In genomic region chr7:50314778-50315177, GRCh38 we compare ENCODE assay signal across 13 cellular contexts. TPM values are rescaled to one million over a fixed set of nuclear protein-coding genes. Genes with fewer than 3 reads are reported as not detected.
DNase-seq lines count a peak whose midpoint lies in the region; ATAC-seq, FAIRE-seq and TF ChIP-seq lines count a peak whose summit lies in the region.
"Had no signal": no experiment of that assay in that cellular context is flagged by ENCODE, and none has a peak within 500 bp of the region (broad histone marks: within the 10 kb centered on the region; RNA-seq: fewer than 3 reads in every experiment).

No MANE protein-coding gene starts in this region.

- ATAC-seq in activated CD8-positive, alpha-beta T cell treated with anti-CD3 and anti-CD28 coated beads, Interleukin-2, amount 10 ng/mL, durations not matched to agents 7 days and 5 days: no peak
- ATAC-seq in lower lobe of right lung: no peak
- ATAC-seq in upper lobe of left lung (ENCODE audit: low FRiP score in 2 of 2): peak in 1 of 2 donors; percentile 50
- no peak for ATAC-seq in HG03432 (IDR thresholded peaks at IDR 0.05; ENCODE audit: unreplicated experiment)
- ATAC-seq in HG03135 (IDR thresholded peaks at IDR 0.05; ENCODE audit: unreplicated experiment): no peak
- ATAC-seq: esophagus mucosa had no signal

- H3K27me3 Mint-ChIP-seq in activated naive CD4-positive, alpha-beta T cell treated with anti-CD3 and anti-CD28 coated beads for 36 hours (ENCODE audit: low read depth): no peaks in the 10 kb centered on the region
- H3K27me3 Mint-ChIP-seq in activated CD8-positive, alpha-beta T cell treated with anti-CD3 and anti-CD28 coated beads, Interleukin-2, amount 10 ng/mL, durations not matched to agents 7 days and 5 days (ENCODE audit: low read depth): no peaks in the 10 kb centered on the region

- peak overlapping the region; percentile 54 for H3K27ac ChIP-seq in lower lobe of right lung
- peak overlapping the region in 3 of 4 donors; percentile 24 to 62 (median 32) for H3K27ac ChIP-seq in upper lobe of left lung
- H3K27ac ChIP-seq: HL-60 had no signal

- peak overlapping the region; percentile 95 for H3K4me3 Mint-ChIP-seq in activated naive CD4-positive, alpha-beta T cell treated with anti-CD3 and anti-CD28 coated beads for 36 hours
- H3K4me3 Mint-ChIP-seq in activated CD8-positive, alpha-beta T cell treated with anti-CD3 and anti-CD28 coated beads, Interleukin-2, amount 10 ng/mL, durations not matched to agents 7 days and 5 days: peak overlapping the region; percentile 92

- FAIRE-seq in GM19239 (lab: Jason Lieb, UNC): no peak
- FAIRE-seq: G401.6 had no signal

- H3K36me3 ChIP-seq in lower lobe of right lung (no peaks in the 10 kb centered on the region), upper lobe of left lung (no peaks in the 10 kb centered on the region)

- H3K27me3 ChIP-seq in lower lobe of right lung (ENCODE audit: low read depth) (no peaks in the 10 kb centered on the region), upper lobe of left lung (no peaks in the 10 kb centered on the region)

- WGBS in upper lobe of left lung, 2 donors: 57 to 64% methylated on average over 8 of the region's 8 CpGs

- CTCF ChIA-PET in activated naive CD4-positive, alpha-beta T cell treated with anti-CD3 and anti-CD28 coated beads for 36 hours (lab: Charles Lee): interaction anchor here (0.8 to 13.6 kb wide), 14 partner anchors 10 to 109 kb away, joined by 3 to 137 read pairs (median 6); partner anchors contain the start of gene IKZF1
- CTCF ChIA-PET in activated CD8-positive, alpha-beta T cell treated with anti-CD3 and anti-CD28 coated beads, Interleukin-2, amount 10 ng/mL, durations not matched to agents 7 days and 5 days (lab: Charles Lee): interaction anchor here (0.7 to 12.9 kb wide), 16 partner anchors 7 to 162 kb away, joined by 3 to 197 read pairs (median 5); partner anchors contain the start of gene IKZF1

- peaks cover 84% of the 10 kb centered on the region for H3K36me3 Mint-ChIP-seq in activated naive CD4-positive, alpha-beta T cell treated with anti-CD3 and anti-CD28 coated beads for 36 hours (ENCODE audit: low read depth)
- peaks cover 96% of the 10 kb centered on the region for H3K36me3 Mint-ChIP-seq in activated CD8-positive, alpha-beta T cell treated with anti-CD3 and anti-CD28 coated beads, Interleukin-2, amount 10 ng/mL, durations not matched to agents 7 days and 5 days (ENCODE audit: low read depth)

- TF ChIP-seq EP300 in upper lobe of left lung (IDR thresholded peaks at IDR 0.05): no peak

- H3K9me3 ChIP-seq in lower lobe of right lung (no peaks in the 10 kb centered on the region), upper lobe of left lung (no peaks in the 10 kb centered on the region)

- TF ChIP-seq POLR2A in upper lobe of left lung (IDR thresholded peaks at IDR 0.05): no peak

- H3K4me3 ChIP-seq in lower lobe of right lung (peak overlapping the region; percentile 20), upper lobe of left lung (no peak overlapping the region)

- peaks cover 23% of the 10 kb centered on the region for H3K4me1 ChIP-seq in lower lobe of right lung
- peaks cover 0 to 13% (median 8%) of the 10 kb centered on the region in 4 donors for H3K4me1 ChIP-seq in upper lobe of left lung

- H3K9me3 Mint-ChIP-seq in activated naive CD4-positive, alpha-beta T cell treated with anti-CD3 and anti-CD28 coated beads for 36 hours: no peaks in the 10 kb centered on the region
- H3K9me3 Mint-ChIP-seq in activated CD8-positive, alpha-beta T cell treated with anti-CD3 and anti-CD28 coated beads, Interleukin-2, amount 10 ng/mL, durations not matched to agents 7 days and 5 days (ENCODE audit: insufficient read depth): no peaks in the 10 kb centered on the region

- peak overlapping the region; percentile 99 for H3K27ac Mint-ChIP-seq in activated naive CD4-positive, alpha-beta T cell treated with anti-CD3 and anti-CD28 coated beads for 36 hours
- H3K27ac Mint-ChIP-seq in activated CD8-positive, alpha-beta T cell treated with anti-CD3 and anti-CD28 coated beads, Interleukin-2, amount 10 ng/mL, durations not matched to agents 7 days and 5 days: peak overlapping the region; percentile 98

- POLR2A ChIA-PET in activated CD8-positive, alpha-beta T cell treated with anti-CD3 and anti-CD28 coated beads, Interleukin-2, amount 10 ng/mL, durations not matched to agents 7 days and 5 days (lab: Charles Lee): interaction anchor here (0.8 to 11.8 kb wide), 10 partner anchors 7 to 169 kb away, joined by 3 to 142 read pairs (median 11); partner anchors contain the start of gene IKZF1

- intact Hi-C loops in activated naive CD4-positive, alpha-beta T cell treated with anti-CD3 and anti-CD28 coated beads for 36 hours (cut with micrococcal nuclease): no loop called here
- intact Hi-C loops in lower lobe of right lung (cut with DNase I): no loop called here

- peak; percentile 17 for DNase-seq in activated naive CD4-positive, alpha-beta T cell treated with anti-CD3 and anti-CD28 coated beads for 36 hours
- DNase-seq in activated naive CD4-positive, alpha-beta T cell treated with anti-CD3 and anti-CD28 coated beads, Interleukin-2, amount 50 U/mL, for 16 hours: no peak
- peak; percentile 27 for DNase-seq in activated CD8-positive, alpha-beta T cell treated with anti-CD3 and anti-CD28 coated beads, Interleukin-2, amount 10 ng/mL, durations not matched to agents 7 days and 5 days
- DNase-seq in lower lobe of right lung (no peak), upper lobe of left lung (peak in 1 of 2 donors; percentile 41), GM19239 (ENCODE audit: insufficient read length, low spot score) (no peak)
- DNase-seq: NCI-H2171 had no signal

- TF ChIP-seq CTCF in lower lobe of right lung (IDR thresholded peaks at IDR 0.05) (no peak), upper lobe of left lung (IDR thresholded peaks at IDR 0.05) (no peak)

- peaks cover 69% of the 10 kb centered on the region for H3K4me1 Mint-ChIP-seq in activated naive CD4-positive, alpha-beta T cell treated with anti-CD3 and anti-CD28 coated beads for 36 hours (ENCODE audit: low read depth)
- H3K4me1 Mint-ChIP-seq in activated CD8-positive, alpha-beta T cell treated with anti-CD3 and anti-CD28 coated beads, Interleukin-2, amount 10 ng/mL, durations not matched to agents 7 days and 5 days (ENCODE audit: low read depth): peaks cover 76% of the 10 kb centered on the region

RNA-seq across cellular contexts. Expression of gene IKZF1, which starts 10.3 kb away (rescaled TPM):
- 100 to 1,000 TPM; 213 to 226 TPM for total RNA-seq in activated naive CD4-positive, alpha-beta T cell treated with anti-CD3 and anti-CD28 coated beads for 36 hours
- 100 to 1,000 TPM; 370 to 374 TPM for total RNA-seq in activated CD8-positive, alpha-beta T cell treated with anti-CD3 and anti-CD28 coated beads, Interleukin-2, amount 10 ng/mL, durations not matched to agents 7 days and 5 days
- total RNA-seq in lower lobe of right lung (61.9 TPM), upper lobe of left lung (10 to 100 TPM; 33.8 to 65.1 (median 49.8) TPM)
- total RNA-seq: myocyte had no signal

Comparison
In these comparisons a context has a peak if more than half of its experiments do, and no peak if none do; other contexts are left out.
1. DNase-seq: peak in activated naive CD4-positive, alpha-beta T cell treated with anti-CD3 and anti-CD28 coated beads for 36 hours (single experiment) and activated CD8-positive, alpha-beta T cell treated with anti-CD3 and anti-CD28 coated beads, Interleukin-2, amount 10 ng/mL, durations not matched to agents 7 days and 5 days (single experiment); none in activated naive CD4-positive, alpha-beta T cell treated with anti-CD3 and anti-CD28 coated beads, Interleukin-2, amount 50 U/mL, for 16 hours (single experiment), lower lobe of right lung (single experiment) and GM19239 (single experiment).